In genomic region chr10:5987747-5988146, GRCh38 we compare ENCODE assay signal across 16 cellular contexts. TPM values are rescaled to one million over a fixed set of nuclear protein-coding genes. Genes with fewer than 3 reads are reported as not detected.
DNase-seq lines count a peak whose midpoint lies in the region; ATAC-seq, FAIRE-seq and TF ChIP-seq lines count a peak whose summit lies in the region.
"Had no signal": no experiment of that assay in that cellular context is flagged by ENCODE, and none has a peak within 500 bp of the region (broad histone marks: within the 10 kb centered on the region; RNA-seq: fewer than 3 reads in every experiment).

No MANE protein-coding gene starts in this region.

- H3K79me2 ChIP-seq in OCI-LY3 (ENCODE audit: low read length) (no peaks in the 10 kb centered on the region), K562 (ENCODE audit: control insufficient read depth, insufficient read depth, low read length) (no peaks in the 10 kb centered on the region)

- CTCF ChIA-PET in K562 (lab: Yijun Ruan, JAX; ENCODE audit: low intra/inter-chr PET ratio): no interaction called here

- WGBS in K562 (ENCODE audit: insufficient coverage, low coverage, missing lambda C conversion rate): 6% methylated on average over 4 of the region's 4 CpGs
- 57% methylated on average over 4 of the region's 4 CpGs for WGBS in prostate gland

- DNase-seq in KBM-7: peak; percentile 21
- DNase-seq in K562 (ENCODE audit: extremely low read depth in 1 of 4, low spot score in 3 of 4): peak; percentile 49 to 84 (median 66)
- no peak for DNase-seq in prostate gland (ENCODE audit: low spot score)
- DNase-seq in anterior cingulate cortex (lab: John Stamatoyannopoulos, UW): no peak
- DNase-seq in NCI-H1436 (lab: John Stamatoyannopoulos, UW): no peak
- DNase-seq in naive thymus-derived CD8-positive, alpha-beta T cell: no peak
- no peak for DNase-seq in DMS114 treated with DMSO at 0.1 percent for 48 hours (lab: John Stamatoyannopoulos, UW; ENCODE audit: unreplicated experiment)
- DNase-seq: NCI-H2029 treated with DMSO at 0.1 percent for 48 hours, NCI-H82 had no signal

- peak; percentile 40; the same call in 1 of the 2 replicates for TF ChIP-seq EP300 in K562 (IDR thresholded peaks at IDR 0.05; ENCODE audit: low read length)

- H3K9me3 Mint-ChIP-seq in naive thymus-derived CD8-positive, alpha-beta T cell: peaks cover 0 to 16% (median 12%) of the 10 kb centered on the region in 9 donors

- no peak overlapping the region for H3K27ac Mint-ChIP-seq in naive thymus-derived CD8-positive, alpha-beta T cell

- BruUV-seq in K562 (replicated peaks; lab: Mats Ljungman, UMichigan): no TSS peak

- H3K27ac ChIP-seq in OCI-LY3 (ENCODE audit: low read length) (peak overlapping the region; percentile 21; the same call in 1 of the 2 replicates), K562 (ENCODE audit: extremely low read depth, low read depth, low read length) (peak overlapping the region; percentile 73), prostate gland (peak overlapping the region; percentile 13 to 51)
- H3K27ac ChIP-seq: BLaER1 treated with 17β-estradiol and CSF1 and Interleukin-3, amounts not matched to agents 10 nM and 100 nM; SJSA1; tibial nerve; VCaP had no signal

- no peaks in the 10 kb centered on the region for H3K9me1 ChIP-seq in K562 (ENCODE audit: control insufficient read depth, insufficient read depth, low read length)

- H3K9ac ChIP-seq in OCI-LY3 (ENCODE audit: low read length) (peak overlapping the region; percentile 10; the same call in 1 of the 2 replicates), K562 (ENCODE audit: insufficient read depth in 1 of 2, low read depth in 2 of 2, low read length in 2 of 2) (peak overlapping the region in 1 of 2 experiments; percentile 61; a peak in 3 of 4 replicates)
- H3K9ac ChIP-seq: BLaER1 treated with 17β-estradiol and CSF1 and Interleukin-3, amounts not matched to agents 10 nM and 100 nM had no signal

- H3K4me3 ChIP-seq in OCI-LY3 (ENCODE audit: low read length) (peak overlapping the region; percentile 26; the same call in 1 of the 2 replicates), K562 (no peak overlapping the region), prostate gland (no peak overlapping the region)
- H3K4me3 ChIP-seq: BLaER1 treated with 17β-estradiol and CSF1 and Interleukin-3, amounts not matched to agents 10 nM and 100 nM; SJSA1; tibial nerve had no signal

- intact Hi-C loops in K562 (cut with micrococcal nuclease) (no loop called here), prostate gland (cut with DNase I) (no loop called here)

- TF ChIP-seq RAD21 in K562 (CRISPR knock-in tag; conservative IDR thresholded peaks at IDR 0.05 in 1 of 2, IDR thresholded peaks at IDR 0.05 in 1 of 2): no peak

- H3K36me3 Mint-ChIP-seq in naive thymus-derived CD8-positive, alpha-beta T cell: peaks cover 0 to 14% (median 8%) of the 10 kb centered on the region in 3 donors

- H3K36me3 ChIP-seq in OCI-LY3 (replicated peaks; ENCODE audit: low read depth, low read length) (no peaks in the 10 kb centered on the region), K562 (ENCODE audit: control insufficient read depth, insufficient read depth, low read length) (no peaks in the 10 kb centered on the region), prostate gland (no peaks in the 10 kb centered on the region)
- H3K36me3 ChIP-seq: SJSA1, tibial nerve had no signal

- no peak overlapping the region for H3K4me3 Mint-ChIP-seq in naive thymus-derived CD8-positive, alpha-beta T cell

- POLR2A ChIA-PET in K562 (lab: Yijun Ruan, JAX): interaction anchor here (0.9 to 1.6 kb wide), 2 partner anchors 10 to 11 kb away, joined by 3 to 6 read pairs; no protein-coding TSS in a partner anchor
- POLR2A ChIA-PET in naive thymus-derived CD8-positive, alpha-beta T cell (lab: Charles Lee): no interaction called here

- peaks cover 10% of the 10 kb centered on the region for H3K4me1 ChIP-seq in OCI-LY3 (ENCODE audit: low read length)
- peaks cover 5 to 19% of the 10 kb centered on the region in 2 experiments; a peak in 4 of 5 replicates for H3K4me1 ChIP-seq in K562 (replicated peaks in 1 of 2; ENCODE audit: control insufficient read depth in 2 of 2, insufficient read depth in 2 of 2, low read length in 2 of 2)
- no peaks in the 10 kb centered on the region for H3K4me1 ChIP-seq in prostate gland (replicated peaks)
- H3K4me1 ChIP-seq: SJSA1, tibial nerve had no signal

- peaks cover 2 to 9% (median 7%) of the 10 kb centered on the region in 4 donors for H3K4me1 Mint-ChIP-seq in naive thymus-derived CD8-positive, alpha-beta T cell

- in situ Hi-C loops in KBM-7 (cut with MboI; ENCODE audit: low pct_unique_long_range_greater_than_20kb, low sequenced_read_pairs) (no loop called here), K562 (cut with MboI) (no loop called here)

- H3K9me3 ChIP-seq in OCI-LY3 (ENCODE audit: insufficient read depth, low read length) (peaks cover 3% of the 10 kb centered on the region; the same call in 1 of the 2 replicates), K562 (replicated peaks; ENCODE audit: control insufficient read depth, insufficient read depth, low read depth, low read length) (peaks cover 5% of the 10 kb centered on the region), prostate gland (no peaks in the 10 kb centered on the region)
- H3K9me3 ChIP-seq: SJSA1 had no signal

- peak; percentile 65 for FAIRE-seq in K562 (lab: Jason Lieb, UNC)
- FAIRE-seq: colon, keratinocyte had no signal

- TF ChIP-seq CTCF in OCI-LY3 (IDR thresholded peaks at IDR 0.05; ENCODE audit: low read depth, low read length) (no peak), K562 (IDR thresholded peaks at IDR 0.05 in 2 of 3, conservative IDR thresholded peaks at IDR 0.05 in 1 of 3; ENCODE audit: insufficient read depth in 2 of 3, low read depth in 1 of 3, low read length in 3 of 3) (no peak), prostate gland (IDR thresholded peaks at IDR 0.05) (no peak)

- H4K20me1 ChIP-seq in OCI-LY3 (ENCODE audit: insufficient read depth, low read length): no peaks in the 10 kb centered on the region
- H4K20me1 ChIP-seq in K562 (replicated peaks; ENCODE audit: control insufficient read depth, insufficient read depth, low read length): no peaks in the 10 kb centered on the region
- H4K20me1 ChIP-seq: BLaER1 treated with 17β-estradiol and CSF1 and Interleukin-3, amounts not matched to agents 10 nM and 100 nM had no signal

- TF ChIP-seq POLR2A in K562 (conservative IDR thresholded peaks at IDR 0.05) (no peak), prostate gland (IDR thresholded peaks at IDR 0.05) (no peak)

- H3K27me3 ChIP-seq in OCI-LY3 (ENCODE audit: low read depth, low read length) (no peaks in the 10 kb centered on the region), K562 (ENCODE audit: control insufficient read depth in 2 of 2, insufficient read depth in 2 of 2, low read length in 2 of 2) (no peaks in the 10 kb centered on the region), prostate gland (replicated peaks; ENCODE audit: insufficient read depth) (no peaks in the 10 kb centered on the region)
- H3K27me3 ChIP-seq: BLaER1 treated with 17β-estradiol and CSF1 and Interleukin-3, amounts not matched to agents 10 nM and 100 nM; SJSA1; tibial nerve had no signal

- H3K27me3 Mint-ChIP-seq in naive thymus-derived CD8-positive, alpha-beta T cell: peaks cover 0 to 10% (median 2%) of the 10 kb centered on the region in 5 donors

- peak; percentile 92 for ATAC-seq in K562
- no peak for ATAC-seq in naive thymus-derived CD8-positive, alpha-beta T cell

- H2AFZ ChIP-seq in OCI-LY3 (ENCODE audit: low read depth, low read length) (peak overlapping the region; percentile 99), K562 (ENCODE audit: low read depth, low read length) (peak overlapping the region; percentile 93)

- H3K4me2 ChIP-seq in OCI-LY3 (ENCODE audit: low read length) (peak overlapping the region; percentile 52), K562 (ENCODE audit: insufficient read depth, low read length) (peak overlapping the region; percentile 72)

TF ChIP-seq in K562, 482 proteins besides CTCF, POLR2A, EP300 and RAD21 (continues in another document):
- TF ChIP-seq DDX20 (tag; IDR thresholded peaks at IDR 0.05; ENCODE audit: low read depth) (no peak), KAT8 (IDR thresholded peaks at IDR 0.05; ENCODE audit: low read depth) (no peak), FOS (IDR thresholded peaks at IDR 0.05; ENCODE audit: extremely low read depth, insufficient read length) (no peak), PHB2 (IDR thresholded peaks at IDR 0.05; ENCODE audit: low read depth) (no peak), LARP7 (IDR thresholded peaks at IDR 0.05) (no peak), PHF20 (IDR thresholded peaks at IDR 0.05; ENCODE audit: partially characterized antibody) (no peak), YY1 (IDR thresholded peaks at IDR 0.05; ENCODE audit: borderline replicate concordance in 1 of 3, control insufficient read depth in 1 of 3, extremely low read depth in 1 of 3, insufficient read depth in 3 of 3, insufficient read length in 1 of 3, insufficient replicate concordance in 2 of 3, low read depth in 1 of 3, low read length in 2 of 3) (no peak), PCBP2 (IDR thresholded peaks at IDR 0.05; ENCODE audit: low read depth, low read length, poor library complexity, severe bottlenecking) (no peak), MTA1 (IDR thresholded peaks at IDR 0.05; ENCODE audit: borderline replicate concordance) (no peak), NCOR1 (IDR thresholded peaks at IDR 0.05) (peak; percentile 76), KLF6 (CRISPR knock-in tag; IDR thresholded peaks at IDR 0.05; ENCODE audit: borderline replicate concordance) (no peak)

RNA-seq across cellular contexts. Expression of gene IL15RA, which starts 10.4 kb away (rescaled TPM):
- total RNA-seq in K562 (2011; cell fraction: chromatin; rRNA removed; ENCODE audit: low replicate concordance): 12.8 and 14.2 TPM in 2 replicates
- 16.7 and 17.9 TPM in 2 replicates for total RNA-seq in K562 (2011; cell fraction: nucleolus; rRNA removed)
- total RNA-seq in K562 (2011; cell fraction: nucleoplasm; rRNA removed): 13.9 and 18.0 TPM in 2 replicates
- total RNA-seq in K562 (2014; rRNA removed) (9.8 and 10.1 TPM in 2 replicates), K562 (2014; rRNA removed; fragmentation: Illumina TruSeq; extraction: Trizol) (4.0 and 4.5 TPM in 2 replicates), K562 (2015; rRNA removed; fragmentation: Illumina TruSeq; extraction: Trizol) (4.7 and 5.2 TPM in 2 replicates), K562 (2021) (9.4 and 11.7 TPM in 2 replicates), prostate gland (10 to 100 TPM; 11.7 to 18.5 TPM)
- polyA plus RNA-seq in K562 (2011; rRNA removed) (8.0 and 18.3 TPM in 2 replicates), K562 (2014; fragmentation: Illumina TruSeq; extraction: Trizol) (10.6 and 11.2 TPM in 2 replicates), K562 (2014; fragmentation: Nextera tagmentation; extraction: Ambion mirVana) (1 to 10 TPM; 1.2 to 2.0 TPM), K562 (2014; rRNA removed) (8.7 and 9.9 TPM in 2 replicates)
- 20.1 and 26.7 TPM in 2 replicates for polyA plus RNA-seq in K562 (2011; cell fraction: cytosol; rRNA removed)
- 12.0 and 12.3 TPM in 2 replicates for polyA plus RNA-seq in K562 (2011; cell fraction: nucleus; rRNA removed)
- polyA plus RNA-seq in K562 (2012): 5.6 and 11.1 TPM in 2 replicates
- 4.5 and 4.7 TPM in 2 replicates for polyA minus RNA-seq in K562 (2011; rRNA and poly(A)+ RNA removed)
- polyA minus RNA-seq in K562 (2011; cell fraction: cytosol; rRNA and poly(A)+ RNA removed): 10.1 and 10.2 TPM in 2 replicates
- polyA minus RNA-seq in K562 (2011; cell fraction: nucleus; rRNA and poly(A)+ RNA removed): 2.9 and 3.1 TPM in 2 replicates
- 1 to 10 TPM; 3.6 to 5.4 TPM for total RNA-seq in naive thymus-derived CD8-positive, alpha-beta T cell
- 1 to 10 TPM; 3.6 to 4.7 (median 3.8) TPM for polyA plus RNA-seq in naive thymus-derived CD8-positive, alpha-beta T cell

Comparison
In these comparisons a context has a peak if more than half of its experiments do, and no peak if none do; other contexts are left out.
1. DNase-seq: peak in KBM-7 (single experiment) and K562 (4 of 4); none in prostate gland (single experiment), anterior cingulate cortex (0 of 58), NCI-H1436 (single experiment), naive thymus-derived CD8-positive, alpha-beta T cell (0 of 10) and DMS114 treated with DMSO at 0.1 percent for 48 hours (single experiment).
2. H3K27ac ChIP-seq: peak in every context shown above with its lines; median percentile 73 in K562; 32 in prostate gland; 21 in OCI-LY3.